35 cellular contexts compared by ENCODE assay signal in the genomic region with DNA sequence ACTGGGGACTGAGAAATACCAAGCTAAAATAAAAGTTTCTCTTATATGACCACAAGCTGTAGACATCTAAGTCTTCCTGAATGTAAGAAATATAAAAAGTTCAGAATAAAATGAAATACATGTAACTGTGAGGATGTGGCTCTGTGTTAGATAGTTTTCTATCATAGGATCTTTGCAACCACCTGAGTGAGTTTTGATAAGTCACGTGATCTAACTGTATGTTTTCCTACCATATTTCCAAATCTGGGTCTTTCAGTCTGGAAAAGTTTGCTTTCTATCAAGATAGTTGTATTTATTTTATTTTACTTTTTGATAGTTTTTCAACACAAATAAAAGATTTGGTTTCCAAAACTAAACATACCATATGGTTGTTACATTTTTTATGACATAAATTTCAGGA.
"Had no signal": no experiment of that assay in that cellular context is flagged by ENCODE, and none has a peak within 500 bp of the region (broad histone marks: within the 10 kb centered on the region; RNA-seq: fewer than 3 reads in every experiment).

No MANE protein-coding gene starts in this region.

- H3K36me3 ChIP-seq: MG63 had no signal

- H3K27me3 ChIP-seq: MG63 had no signal

- DNase-seq: Karpas-422, Kasumi-1, MG63, MM.1S, MV-4-11, NCI-H1048, NCI-H1092, NCI-H1092 treated with DMSO at 0.1 percent for 48 hours, NCI-H1105, NCI-H1105 treated with DMSO at 0.1 percent for 48 hours, NCI-H1417, NCI-H1417 treated with DMSO at 0.1 percent for 48 hours, NCI-H1436, NCI-H1436 treated with DMSO at 0.1 percent for 48 hours, NCI-H146, NCI-H1694, NCI-H1694 treated with DMSO at 0.1 percent for 48 hours, NCI-H187, NCI-H187 treated with DMSO at 0.1 percent for 48 hours, NCI-H1930, NCI-H2029, NCI-H2029 treated with DMSO at 0.1 percent for 48 hours, NCI-H2081, NCI-H2081 treated with DMSO at 0.1 percent for 48 hours, NCI-H2107, NCI-H2171, NCI-H2171 treated with DMSO at 0.1 percent for 48 hours, NCI-H2227 treated with DMSO at 0.1 percent for 48 hours, NCI-H226, NCI-H345, NCI-H446, NCI-H446 treated with DMSO at 0.1 percent for 48 hours, NCI-H510A, NCI-H510A treated with DMSO at 0.1 percent for 48 hours, NCI-H524 had no signal

- H3K9me3 ChIP-seq: MG63 had no signal

- H3K4me3 ChIP-seq: MG63 had no signal
